In the genomic region with DNA sequence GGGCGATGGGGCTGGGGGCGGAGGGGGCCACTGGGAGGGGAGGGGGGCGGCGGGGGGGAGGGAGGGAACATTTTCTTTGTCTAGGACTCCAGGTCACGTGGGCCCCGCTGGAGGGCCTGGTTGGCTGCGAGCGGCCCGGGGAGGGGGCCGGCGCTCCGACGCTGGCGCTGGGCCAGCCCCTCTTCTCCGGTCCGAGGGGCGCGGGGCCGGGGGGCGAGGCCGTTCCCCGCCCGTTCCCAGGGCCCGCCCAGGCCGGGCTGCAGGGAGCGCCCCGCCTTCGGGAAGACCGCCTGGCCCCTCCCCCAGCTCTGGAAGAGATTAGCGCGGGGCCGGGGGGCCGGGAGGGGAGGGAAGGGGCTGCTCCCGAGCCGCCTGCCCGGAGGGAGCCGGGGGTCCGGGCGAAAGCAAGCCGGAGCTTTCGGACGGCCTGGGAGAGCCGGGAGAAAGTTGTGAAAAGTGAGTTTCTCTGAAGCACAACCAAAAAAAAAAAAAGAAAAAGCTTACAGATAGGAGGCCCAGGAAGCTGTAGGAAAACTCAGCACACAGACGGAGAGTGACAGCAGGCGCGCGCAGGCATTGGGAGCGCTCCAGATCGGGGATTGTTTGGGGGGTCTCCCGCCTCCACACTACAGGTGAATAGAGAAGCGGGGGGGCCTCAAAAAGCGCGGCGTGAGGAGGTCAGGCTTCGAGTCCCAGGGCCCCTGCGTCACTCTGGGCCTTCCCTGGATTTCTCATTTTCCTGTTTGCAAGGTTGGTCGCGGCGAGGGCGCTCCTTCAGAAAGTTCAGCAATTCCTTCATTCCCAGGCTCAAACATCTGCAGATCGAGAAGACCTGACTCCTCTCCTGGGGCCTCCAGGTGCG, we compare ENCODE assay signal across 8 cellular contexts.
A peak's percentile ranks its signal among the peaks of the same experiment; 100 is the strongest.
DNase-seq lines count a peak whose midpoint lies in the region; ATAC-seq and TF ChIP-seq lines count a peak whose summit lies in the region.

No MANE protein-coding gene starts in this region.

- H3K27me3 ChIP-seq in smooth muscle cell (ENCODE audit: low read depth) = no peaks in the 10 kb centered on the region

- H3K9me3 ChIP-seq in iPS-18c (ENCODE audit: control insufficient read depth, insufficient read depth, low read length) (no peaks in the 10 kb centered on the region), smooth muscle cell (replicated peaks; ENCODE audit: low read depth) (no peaks in the 10 kb centered on the region)

- H3K4me2 ChIP-seq in smooth muscle cell = peak overlapping the region; percentile 97

- TF ChIP-seq CTCF in GM12865 (IDR thresholded peaks at IDR 0.05; ENCODE audit: insufficient read depth, low read depth, low read length, missing control alignments) (no peak), smooth muscle cell (IDR thresholded peaks at IDR 0.05; ENCODE audit: borderline replicate concordance, insufficient read depth, poor library complexity, severe bottlenecking) (no peak)

- H3K36me3 ChIP-seq in smooth muscle cell (ENCODE audit: low read depth) = no peaks in the 10 kb centered on the region

- H3K4me3 ChIP-seq in GM12865 (ENCODE audit: low read depth, low read length) (peak overlapping the region; percentile 74), iPS-18c (ENCODE audit: insufficient read depth, low read depth, low read length) (peak overlapping the region; percentile 55; the same call in 1 of the 2 replicates), smooth muscle cell (peak overlapping the region; percentile 63)

- H4K20me1 ChIP-seq in smooth muscle cell (ENCODE audit: low read depth) = peaks cover 12% of the 10 kb centered on the region

- H3K9ac ChIP-seq in smooth muscle cell (ENCODE audit: low read depth) = peak overlapping the region; percentile 92

- 11% methylated on average over 37 of the region's 62 CpGs for WGBS in smooth muscle cell (ENCODE audit: low lambda C conversion rate)

- DNase-seq in GM12865 (ENCODE audit: low read depth) (peak; percentile 71), HuH-7.5 (ENCODE audit: low spot score) (peak; percentile 89), SK-N-DZ (ENCODE audit: low spot score) (peak; percentile 88), astrocyte of the hippocampus (ENCODE audit: low read depth, low spot score) (peak; percentile 91), smooth muscle cell (lab: John Stamatoyannopoulos, UW; ENCODE audit: unreplicated experiment) (peak; percentile 33), inferior parietal cortex (ENCODE audit: extremely low spot score) (no peak)

- H2AFZ ChIP-seq in smooth muscle cell (ENCODE audit: low read depth) = peak overlapping the region; percentile 87

- H3K79me2 ChIP-seq in smooth muscle cell (ENCODE audit: low read depth) = peaks cover 16% of the 10 kb centered on the region

- peak overlapping the region; percentile 79 for H3K27ac ChIP-seq in smooth muscle cell (ENCODE audit: low read depth)

- ATAC-seq in HG03097 (IDR thresholded peaks at IDR 0.05; ENCODE audit: low FRiP score, unreplicated experiment) = no peak

- H3F3A ChIP-seq in smooth muscle cell (ENCODE audit: low read depth) = peaks cover 5% of the 10 kb centered on the region

- peaks cover 35% of the 10 kb centered on the region for H3K4me1 ChIP-seq in smooth muscle cell (ENCODE audit: low read depth)
